30 cellular contexts compared by ENCODE assay signal in the genomic region with DNA sequence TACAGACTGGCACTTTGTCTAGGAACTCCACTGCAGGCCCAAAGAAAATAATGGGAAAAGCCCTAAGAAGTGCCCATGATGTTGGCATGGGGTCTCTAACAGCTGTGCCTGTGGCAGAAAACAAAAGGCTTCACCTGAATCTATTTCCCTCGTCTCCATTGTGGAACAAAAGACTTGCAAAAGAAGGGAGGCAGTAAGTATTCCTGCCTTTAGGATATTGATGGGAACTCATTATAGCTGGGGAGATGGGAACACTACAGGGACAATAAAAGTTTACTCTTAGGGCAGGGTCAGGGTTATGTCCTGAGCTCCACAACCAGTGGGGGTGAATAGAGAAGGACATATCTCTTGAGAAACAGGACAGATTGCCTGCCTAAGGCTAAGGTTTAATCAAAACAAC.
"Had no signal": no experiment of that assay in that cellular context is flagged by ENCODE, and none has a peak within 500 bp of the region (broad histone marks: within the 10 kb centered on the region; RNA-seq: fewer than 3 reads in every experiment).

No MANE protein-coding gene starts in this region.

- H3K4me3 ChIP-seq: left ventricle myocardium inferior, lung, neural progenitor cell, ovary, prostate gland, skin epidermis, stomach, suprapubic skin, thoracic aorta, tibial artery, upper lobe of right lung had no signal

- FAIRE-seq: urothelium cell line had no signal

- ATAC-seq: natural killer cell; right cardiac atrium; sciatic nerve; stimulated activated naive B cell treated with anti-CD40 and anti-IgM and Interleukin-4, amounts not matched to agents 10 μg/mL and 1 μg/mL and 100 μg/mL, for 72 hours; stimulated activated naive CD8-positive, alpha-beta T cell treated with anti-CD3 and anti-CD28 coated beads, Interleukin-15, Interleukin-2, amounts not matched to agents 100 U/mL and 50 U/mL, for 24 hours; upper lobe of right lung had no signal

- H3K27ac ChIP-seq: left ventricle myocardium inferior, neural progenitor cell, neutrophil, ovary, prostate gland, skin epidermis, stomach, suprapubic skin, thoracic aorta, tibial artery, upper lobe of right lung had no signal

- H3K4me1 ChIP-seq: left ventricle myocardium inferior, neural progenitor cell, prostate gland, stomach, suprapubic skin, tibial artery, upper lobe of right lung had no signal

- DNase-seq: hypothalamus; islet precursor cell; left ventricle myocardium inferior; mesendoderm; naive B cell; natural killer cell; nephron progenitor cell; occipital lobe; ovary; retina; right cardiac atrium; stimulated activated CD4-positive, alpha-beta T cell treated with anti-CD3 and anti-CD28 coated beads, Interleukin-12 subunit alpha, Interleukin-12 subunit beta, amount 100 ng/mL, for 4 hours; stimulated activated CD4-positive, alpha-beta T cell treated with anti-CD3 and anti-CD28 coated beads, Interleukin-15, amount 100 ng/mL, for 24 hours; stimulated activated CD4-positive, alpha-beta T cell treated with anti-CD3 and anti-CD28 coated beads, Interleukin-2, amount 100 ng/mL, for 24 hours; stimulated activated CD4-positive, alpha-beta T cell treated with anti-CD3 and anti-CD28 coated beads, Interleukin-4, amount 100 ng/mL, for 1 hour; stimulated activated naive B cell treated with anti-CD40 and anti-IgM and Interleukin-4, amounts not matched to agents 10 μg/mL and 1 μg/mL and 100 μg/mL, for 72 hours; stimulated activated naive CD8-positive, alpha-beta T cell treated with anti-CD3 and anti-CD28 coated beads, Interleukin-15, Interleukin-2, amounts not matched to agents 100 U/mL and 50 U/mL, for 24 hours; stomach; tibial artery; trophoblast cell; upper lobe of right lung had no signal

- H3K36me3 ChIP-seq: left ventricle myocardium inferior, neural progenitor cell, neutrophil, ovary, prostate gland, stomach, suprapubic skin, thoracic aorta, tibial artery, upper lobe of right lung had no signal

- H3K9me3 ChIP-seq: neutrophil, ovary, prostate gland, suprapubic skin, thoracic aorta, tibial artery, upper lobe of right lung had no signal

- H3K27me3 ChIP-seq: neural progenitor cell, neutrophil, ovary, stomach, suprapubic skin, tibial artery, upper lobe of right lung had no signal
